20 cellular contexts compared by ENCODE assay signal in the genomic region with DNA sequence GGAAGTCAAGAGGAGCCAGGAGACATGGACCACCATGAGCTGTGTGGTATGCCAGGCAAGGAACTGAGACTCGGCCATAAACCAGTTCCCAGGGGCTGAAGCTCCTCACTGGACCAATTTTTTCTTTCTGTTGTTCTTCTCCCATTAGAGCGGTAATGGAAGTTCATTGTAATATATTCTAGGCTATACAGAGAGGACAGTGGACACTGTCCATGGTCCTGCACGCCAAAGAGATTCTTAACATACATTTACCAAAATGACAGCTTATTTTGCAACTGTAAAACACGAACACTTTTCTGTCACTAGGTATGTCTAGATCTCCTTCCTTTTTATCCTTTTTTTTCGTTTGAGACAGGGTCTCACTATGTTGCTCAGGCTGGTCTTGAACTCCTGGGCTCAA.
"Had no signal": no experiment of that assay in that cellular context is flagged by ENCODE, and none has a peak within 500 bp of the region (broad histone marks: within the 10 kb centered on the region; RNA-seq: fewer than 3 reads in every experiment).

No MANE protein-coding gene starts in this region.

- H3K27me3 ChIP-seq: esophagus muscularis mucosa, foreskin keratinocyte, left lung, upper lobe of left lung, vagina had no signal

- H3K9me3 ChIP-seq: esophagus muscularis mucosa, left lung, mucosa of descending colon, upper lobe of left lung, vagina had no signal

- ATAC-seq: activated CD8-positive, alpha-beta T cell treated with anti-CD3 and anti-CD28 coated beads for 36 hours; activated T-cell treated with anti-CD3 and anti-CD28 coated beads, Interleukin-2, amount 50 U/mL, for 4 hours; activated T-helper 17 cell treated with anti-CD3 and anti-CD28 coated beads, Interleukin-2, amount 50 U/mL, for 72 hours; foreskin keratinocyte; left lung; mucosa of descending colon; natural killer cell treated with Interleukin-12 subunit alpha and Interleukin-12 subunit beta and Interleukin-15 and Interleukin-18, amount 100 ng/mL, for 72 hours; right cardiac atrium had no signal

- DNase-seq: activated B cell treated with CpG ODN at 0.5 μM for 24 hours; activated CD4-positive, alpha-beta T cell treated with anti-CD3 and anti-CD28 coated beads, Interleukin-2, amount 50 U/mL, for 1 hour; activated CD8-positive, alpha-beta T cell treated with anti-CD3 and anti-CD28 coated beads for 36 hours; activated gamma-delta T cell treated with Interleukin-2 at 50 U/mL for 16 hours; activated naive CD4-positive, alpha-beta T cell treated with anti-CD3 and anti-CD28 coated beads, Interleukin-2, amount 50 U/mL, for 16 hours; activated T-cell treated with anti-CD3 and anti-CD28 coated beads, Interleukin-2, amount 50 U/mL, for 4 hours; amniotic stem cell; central memory CD4-positive, alpha-beta T cell; foreskin keratinocyte; left lung; mucosa of descending colon; right cardiac atrium; stimulated activated CD4-positive, alpha-beta T cell treated with anti-CD3 and anti-CD28 coated beads, Interleukin-2, amount 100 ng/mL, for 48 hours had no signal

- H3K4me1 ChIP-seq: foreskin keratinocyte, left lung, upper lobe of left lung, vagina had no signal

- H3K4me3 ChIP-seq: esophagus muscularis mucosa, left lung, mucosa of descending colon, upper lobe of left lung, vagina had no signal

- FAIRE-seq: astrocyte, islet of Langerhans had no signal

- H3K27ac ChIP-seq: esophagus muscularis mucosa, foreskin keratinocyte, left lung, upper lobe of left lung, vagina had no signal
